In genomic region chr11:117834068-117834810, GRCh38 we compare ENCODE assay signal across 15 cellular contexts. TPM values are rescaled to one million over a fixed set of nuclear protein-coding genes. Genes with fewer than 3 reads are reported as not detected.
DNase-seq lines count a peak whose midpoint lies in the region; ATAC-seq and TF ChIP-seq lines count a peak whose summit lies in the region.
"Had no signal": no experiment of that assay in that cellular context is flagged by ENCODE, and none has a peak within 500 bp of the region (broad histone marks: within the 10 kb centered on the region; RNA-seq: fewer than 3 reads in every experiment).

No MANE protein-coding gene starts in this region.

- TF ChIP-seq EP300 in transverse colon (IDR thresholded peaks at IDR 0.05; ENCODE audit: low read depth): no peak

- peaks cover 30% of the 10 kb centered on the region for H3K4me1 Mint-ChIP-seq in activated naive CD8-positive, alpha-beta T cell treated with anti-CD3 and anti-CD28 coated beads, Interleukin-2, amount 10 ng/mL, durations not matched to agents 7 days and 5 days
- H3K4me1 Mint-ChIP-seq in activated naive CD8-positive, alpha-beta T cell treated with anti-CD3 and anti-CD28 coated beads, Interleukin-2, amount 50 U/mL, for 24 hours: peaks cover 23% of the 10 kb centered on the region

- in situ Hi-C loops in transverse colon (cut with MboI; ENCODE audit: low pct_ligation_motif_present in 1 of 4, low pct_unique_long_range_greater_than_20kb in 1 of 4, low sequenced_read_pairs in 3 of 4): no loop called here

- no peak for TF ChIP-seq POLR2A in transverse colon (IDR thresholded peaks at IDR 0.05)

- H3K27me3 ChIP-seq in muscle layer of duodenum (ENCODE audit: low read depth, low read length) (no peaks in the 10 kb centered on the region), transverse colon (no peaks in the 10 kb centered on the region)
- H3K27me3 ChIP-seq: uterus had no signal

- no peak for TF ChIP-seq CTCF in transverse colon (IDR thresholded peaks at IDR 0.05)

- H3K4me3 Mint-ChIP-seq in activated naive CD8-positive, alpha-beta T cell treated with anti-CD3 and anti-CD28 coated beads, Interleukin-2, amount 10 ng/mL, durations not matched to agents 7 days and 5 days: no peak overlapping the region
- no peak overlapping the region for H3K4me3 Mint-ChIP-seq in activated naive CD8-positive, alpha-beta T cell treated with anti-CD3 and anti-CD28 coated beads, Interleukin-2, amount 50 U/mL, for 24 hours
- H3K4me3 Mint-ChIP-seq: activated B cell treated with CpG ODN at 0.5 μM for 24 hours; activated naive CD4-positive, alpha-beta T cell treated with anti-CD3 and anti-CD28 coated beads, Interleukin-2, amount 10 ng/mL, durations not matched to agents 7 days and 5 days; memory B cell; stimulated activated naive CD8-positive, alpha-beta T cell treated with anti-CD3 and anti-CD28 coated beads, Interleukin-15, amount 100 ng/mL, for 72 hours had no signal

- DNase-seq in activated naive CD8-positive, alpha-beta T cell treated with anti-CD3 and anti-CD28 coated beads, Interleukin-2, amount 10 ng/mL, durations not matched to agents 7 days and 5 days: no peak
- no peak for DNase-seq in activated naive CD8-positive, alpha-beta T cell treated with anti-CD3 and anti-CD28 coated beads, Interleukin-2, amount 50 U/mL, for 24 hours
- DNase-seq in activated CD8-positive, alpha-beta memory T cell treated with anti-CD3 and anti-CD28 coated beads, Interleukin-2, amount 50 U/mL, for 48 hours: peak; percentile 38
- peak; percentile 4 for DNase-seq in transverse colon
- DNase-seq in NCI-H1105 (lab: John Stamatoyannopoulos, UW): no peak
- DNase-seq in HCEC 1CT: no peak
- DNase-seq in NCI-H1105 treated with DMSO at 0.1 percent for 48 hours (lab: John Stamatoyannopoulos, UW): no peak
- DNase-seq: activated B cell treated with CpG ODN at 0.5 μM for 24 hours; activated naive CD4-positive, alpha-beta T cell treated with anti-CD3 and anti-CD28 coated beads, Interleukin-2, amount 10 ng/mL, durations not matched to agents 7 days and 5 days; brain microvascular endothelial cell; stimulated activated naive CD8-positive, alpha-beta T cell treated with anti-CD3 and anti-CD28 coated beads, Interleukin-15, amount 100 ng/mL, for 72 hours had no signal

- no peaks in the 10 kb centered on the region for H3K36me3 Mint-ChIP-seq in activated naive CD8-positive, alpha-beta T cell treated with anti-CD3 and anti-CD28 coated beads, Interleukin-2, amount 10 ng/mL, durations not matched to agents 7 days and 5 days
- no peaks in the 10 kb centered on the region for H3K36me3 Mint-ChIP-seq in activated naive CD8-positive, alpha-beta T cell treated with anti-CD3 and anti-CD28 coated beads, Interleukin-2, amount 50 U/mL, for 24 hours (ENCODE audit: low read depth)
- H3K36me3 Mint-ChIP-seq: activated naive CD4-positive, alpha-beta T cell treated with anti-CD3 and anti-CD28 coated beads, Interleukin-2, amount 10 ng/mL, durations not matched to agents 7 days and 5 days; memory B cell had no signal

- ATAC-seq in activated naive CD8-positive, alpha-beta T cell treated with anti-CD3 and anti-CD28 coated beads, Interleukin-2, amount 10 ng/mL, durations not matched to agents 7 days and 5 days (ENCODE audit: low read depth): no peak
- no peak for ATAC-seq in activated naive CD8-positive, alpha-beta T cell treated with anti-CD3 and anti-CD28 coated beads, Interleukin-2, amount 50 U/mL, for 24 hours
- ATAC-seq: stimulated activated naive CD8-positive, alpha-beta T cell treated with anti-CD3 and anti-CD28 coated beads, Interleukin-15, amount 100 ng/mL, for 72 hours had no signal

- H3K4me3 ChIP-seq in muscle layer of duodenum (ENCODE audit: low read depth in 1 of 2, low read length in 2 of 2) (no peak overlapping the region), transverse colon (no peak overlapping the region)
- H3K4me3 ChIP-seq: uterus had no signal

- POLR2A ChIA-PET in activated naive CD8-positive, alpha-beta T cell treated with anti-CD3 and anti-CD28 coated beads, Interleukin-2, amount 10 ng/mL, durations not matched to agents 7 days and 5 days (lab: Charles Lee): interaction anchor here (1.6 kb wide), 1 partner anchor 107 kb away, joined by 3 read pairs; no protein-coding TSS in a partner anchor

- peaks cover 6 to 15% of the 10 kb centered on the region in 2 donors for H3K4me1 ChIP-seq in muscle layer of duodenum (ENCODE audit: control insufficient read depth in 1 of 2, insufficient read depth in 2 of 2, low read length in 2 of 2)
- H3K4me1 ChIP-seq in transverse colon: peaks cover 0 to 23% (median 3%) of the 10 kb centered on the region in 4 donors
- H3K4me1 ChIP-seq: uterus had no signal

- H3K9me3 ChIP-seq in muscle layer of duodenum (ENCODE audit: control insufficient read depth in 1 of 2, low read length in 2 of 2) (no peaks in the 10 kb centered on the region), transverse colon (no peaks in the 10 kb centered on the region)
- H3K9me3 ChIP-seq: uterus had no signal

- H3K27ac Mint-ChIP-seq in activated naive CD8-positive, alpha-beta T cell treated with anti-CD3 and anti-CD28 coated beads, Interleukin-2, amount 10 ng/mL, durations not matched to agents 7 days and 5 days: peak overlapping the region; percentile 65
- H3K27ac Mint-ChIP-seq in activated naive CD8-positive, alpha-beta T cell treated with anti-CD3 and anti-CD28 coated beads, Interleukin-2, amount 50 U/mL, for 24 hours: no peak overlapping the region
- H3K27ac Mint-ChIP-seq: activated B cell treated with CpG ODN at 0.5 μM for 24 hours; activated naive CD4-positive, alpha-beta T cell treated with anti-CD3 and anti-CD28 coated beads, Interleukin-2, amount 10 ng/mL, durations not matched to agents 7 days and 5 days; memory B cell had no signal

- H3K27ac ChIP-seq in muscle layer of duodenum (ENCODE audit: low read length) (peak overlapping the region; percentile 26), transverse colon (peak overlapping the region; percentile 41 to 45 (median 42))
- H3K27ac ChIP-seq: brain microvascular endothelial cell, uterus had no signal

- intact Hi-C loops in transverse colon (cut with DNase I; ENCODE audit: low total_unique reads): no loop called here

- 75 to 88% methylated on average over 3 to 6 of the region's 6 CpGs for WGBS in transverse colon (ENCODE audit: low coverage in 1 of 2), 2 donors

- peaks cover 8% of the 10 kb centered on the region for H3K27me3 Mint-ChIP-seq in activated naive CD8-positive, alpha-beta T cell treated with anti-CD3 and anti-CD28 coated beads, Interleukin-2, amount 10 ng/mL, durations not matched to agents 7 days and 5 days
- H3K27me3 Mint-ChIP-seq in activated naive CD8-positive, alpha-beta T cell treated with anti-CD3 and anti-CD28 coated beads, Interleukin-2, amount 50 U/mL, for 24 hours: no peaks in the 10 kb centered on the region
- H3K27me3 Mint-ChIP-seq: stimulated activated naive CD8-positive, alpha-beta T cell treated with anti-CD3 and anti-CD28 coated beads, Interleukin-15, amount 100 ng/mL, for 72 hours had no signal

- H3K36me3 ChIP-seq in muscle layer of duodenum (ENCODE audit: control insufficient read depth in 1 of 2, insufficient read depth in 2 of 2, low read length in 2 of 2) (peaks cover 0 to 12% of the 10 kb centered on the region in 2 donors), transverse colon (no peaks in the 10 kb centered on the region)
- H3K36me3 ChIP-seq: brain microvascular endothelial cell, uterus had no signal

- H3K9me3 Mint-ChIP-seq in activated naive CD8-positive, alpha-beta T cell treated with anti-CD3 and anti-CD28 coated beads, Interleukin-2, amount 10 ng/mL, durations not matched to agents 7 days and 5 days: no peaks in the 10 kb centered on the region
- H3K9me3 Mint-ChIP-seq in activated naive CD8-positive, alpha-beta T cell treated with anti-CD3 and anti-CD28 coated beads, Interleukin-2, amount 50 U/mL, for 24 hours: no peaks in the 10 kb centered on the region
- H3K9me3 Mint-ChIP-seq: activated B cell treated with CpG ODN at 0.5 μM for 24 hours; activated naive CD4-positive, alpha-beta T cell treated with anti-CD3 and anti-CD28 coated beads, Interleukin-2, amount 10 ng/mL, durations not matched to agents 7 days and 5 days; memory B cell; stimulated activated naive CD8-positive, alpha-beta T cell treated with anti-CD3 and anti-CD28 coated beads, Interleukin-15, amount 100 ng/mL, for 72 hours had no signal

RNA-seq across cellular contexts. Expression of gene FXYD2, which starts 9.7 kb away (rescaled TPM):
- total RNA-seq in activated naive CD8-positive, alpha-beta T cell treated with anti-CD3 and anti-CD28 coated beads, Interleukin-2, amount 10 ng/mL, durations not matched to agents 7 days and 5 days: 10 to 100 TPM; 28.0 to 31.2 TPM
- 1 to 10 TPM in 2 of 4 donors, under 1 TPM in 1, not detected in 1; 0.64 to 1.2 (median 1.1) TPM for total RNA-seq in transverse colon

RNA-seq across cellular contexts. Expression of gene DSCAML1, which starts 37.2 kb away (rescaled TPM):
- total RNA-seq in activated naive CD8-positive, alpha-beta T cell treated with anti-CD3 and anti-CD28 coated beads, Interleukin-2, amount 10 ng/mL, durations not matched to agents 7 days and 5 days: 1 to 10 TPM; 1.4 to 3.1 TPM
- total RNA-seq in transverse colon: 1 to 10 TPM; 2.9 to 5.8 (median 3.3) TPM

RNA-seq across cellular contexts. Expression of gene FXYD6, which starts 42.2 kb away (rescaled TPM):
- under 1 TPM in 1 of 2 experiments, not detected in 1; 0.31 TPM for total RNA-seq in activated naive CD8-positive, alpha-beta T cell treated with anti-CD3 and anti-CD28 coated beads, Interleukin-2, amount 10 ng/mL, durations not matched to agents 7 days and 5 days
- 10 to 100 TPM; 29.2 to 62.5 (median 46.0) TPM for total RNA-seq in transverse colon
- total RNA-seq: activated B cell treated with CpG ODN at 0.5 μM for 24 hours; T-helper 1 cell treated with Interleukin-12 subunit alpha and Interleukin-12 subunit beta and Interleukin-4 antibody, amounts not matched to agents 30 ng/mL and 1 ng/mL, for 36 hours had no signal

Comparison
In these comparisons a context has a peak if more than half of its experiments do, and no peak if none do; other contexts are left out.
1. DNase-seq: peak in activated CD8-positive, alpha-beta memory T cell treated with anti-CD3 and anti-CD28 coated beads, Interleukin-2, amount 50 U/mL, for 48 hours (single experiment) and transverse colon (single experiment); none in activated naive CD8-positive, alpha-beta T cell treated with anti-CD3 and anti-CD28 coated beads, Interleukin-2, amount 10 ng/mL, durations not matched to agents 7 days and 5 days (single experiment), activated naive CD8-positive, alpha-beta T cell treated with anti-CD3 and anti-CD28 coated beads, Interleukin-2, amount 50 U/mL, for 24 hours (single experiment), NCI-H1105 (single experiment), HCEC 1CT (single experiment) and NCI-H1105 treated with DMSO at 0.1 percent for 48 hours (single experiment).
2. RNA of gene FXYD2, which starts 9.7 kb away (total RNA-seq): 28.0 to 31.2 TPM in activated naive CD8-positive, alpha-beta T cell treated with anti-CD3 and anti-CD28 coated beads, Interleukin-2, amount 10 ng/mL, durations not matched to agents 7 days and 5 days; 0.64 to 1.2 TPM in transverse colon; every median in the first group is over 10 times any median in the second.
3. RNA of gene FXYD6, which starts 42.2 kb away (total RNA-seq): 29.2 to 62.5 TPM in transverse colon; 0.31 TPM in activated naive CD8-positive, alpha-beta T cell treated with anti-CD3 and anti-CD28 coated beads, Interleukin-2, amount 10 ng/mL, durations not matched to agents 7 days and 5 days; every median in the first group is over 10 times any median in the second.